Comparison of ENCODE assay signal across 1 cellular context in the genomic region with DNA sequence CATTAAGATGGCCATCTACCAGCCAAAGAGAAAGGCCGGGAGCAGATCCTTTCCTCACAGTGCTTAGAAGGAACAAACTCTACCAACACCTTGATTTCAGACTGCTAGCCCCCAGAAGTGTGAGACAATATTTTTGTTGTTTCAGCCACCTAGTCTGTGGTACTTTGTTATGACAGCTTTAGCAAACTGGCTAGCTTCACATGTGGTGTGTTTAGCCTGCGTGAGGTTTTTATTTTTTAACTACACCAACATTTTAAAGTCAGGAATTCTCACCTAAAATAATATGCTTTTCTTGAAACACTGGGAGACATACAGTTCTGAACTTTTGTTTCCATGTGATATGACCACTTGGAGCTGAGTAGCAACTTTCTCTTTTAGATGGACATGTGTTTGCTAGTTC.
TF ChIP-seq lines count a peak whose summit lies in the region.

No MANE protein-coding gene starts in this region.

TF ChIP-seq in IMR-90, 13 proteins besides CTCF, POLR2A, EP300 and RAD21 (continued from another document):
- TF ChIP-seq, protein P1, sequence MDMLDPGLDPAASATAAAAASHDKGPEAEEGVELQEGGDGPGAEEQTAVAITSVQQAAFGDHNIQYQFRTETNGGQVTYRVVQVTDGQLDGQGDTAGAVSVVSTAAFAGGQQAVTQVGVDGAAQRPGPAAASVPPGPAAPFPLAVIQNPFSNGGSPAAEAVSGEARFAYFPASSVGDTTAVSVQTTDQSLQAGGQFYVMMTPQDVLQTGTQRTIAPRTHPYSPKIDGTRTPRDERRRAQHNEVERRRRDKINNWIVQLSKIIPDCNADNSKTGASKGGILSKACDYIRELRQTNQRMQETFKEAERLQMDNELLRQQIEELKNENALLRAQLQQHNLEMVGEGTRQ (IDR thresholded peaks at IDR 0.05; ENCODE audit: low read depth, low read length) = no peak
- TF ChIP-seq SMC3 (IDR thresholded peaks at IDR 0.05; ENCODE audit: low read depth, low read length) (no peak), MAZ (IDR thresholded peaks at IDR 0.05; ENCODE audit: borderline replicate concordance, low read depth, low read length) (no peak), RCOR1 (IDR thresholded peaks at IDR 0.05; ENCODE audit: insufficient replicate concordance, low read length) (no peak), BHLHE40 (IDR thresholded peaks at IDR 0.05; ENCODE audit: low read depth, low read length) (no peak), MXI1 (IDR thresholded peaks at IDR 0.05; ENCODE audit: borderline replicate concordance, low read depth, low read length) (no peak), NFE2L2 (IDR thresholded peaks at IDR 0.05; ENCODE audit: low read depth, low read length) (no peak)
